Comparison of ENCODE assay signal across 1 cellular context in genomic region chr5:75667586-75667985, GRCh38.
TF ChIP-seq lines count a peak whose summit lies in the region.

No MANE protein-coding gene starts in this region.

TF ChIP-seq in HepG2, 621 proteins besides CTCF, POLR2A, EP300 and RAD21:
- TF ChIP-seq STAG1 (CRISPR knock-in tag; IDR thresholded peaks at IDR 0.05) (peak; percentile 15; the same call in 1 of the 2 replicates), ZZZ3 (CRISPR knock-in tag; IDR thresholded peaks at IDR 0.05; ENCODE audit: borderline replicate concordance) (no peak), KDM6A (CRISPR knock-in tag; IDR thresholded peaks at IDR 0.05; ENCODE audit: low read depth) (no peak)
